ENCODE assay signal across 12 cellular contexts in genomic region chr4:133565379-133565778, GRCh38.
DNase-seq lines count a peak whose midpoint lies in the region; ATAC-seq and TF ChIP-seq lines count a peak whose summit lies in the region.
"Had no signal": no experiment of that assay in that cellular context is flagged by ENCODE, and none has a peak within 500 bp of the region (broad histone marks: within the 10 kb centered on the region; RNA-seq: fewer than 3 reads in every experiment).

No MANE protein-coding gene starts in this region.

- CTCF ChIA-PET in T-cell (lab: Charles Lee), result no interaction called here

- no peak overlapping the region for H3K9ac ChIP-seq in DND-41 (ENCODE audit: low read depth, low read length)
- H3K9ac ChIP-seq: BLaER1 treated with 17β-estradiol and CSF1 and Interleukin-3, amounts not matched to agents 10 nM and 100 nM had no signal

- DNase-seq in DND-41, result no peak
- peak; percentile 22 for DNase-seq in LoVo (ENCODE audit: low spot score)
- DNase-seq in SHP77 treated with DMSO at 0.1 percent for 48 hours (lab: John Stamatoyannopoulos, UW), result peak; percentile 46
- DNase-seq in foreskin keratinocyte, result peak; percentile 55 to 81
- no peak for DNase-seq in effector CD8-positive, alpha-beta T cell (lab: John Stamatoyannopoulos, UW)
- DNase-seq in T-cell, result no peak
- DNase-seq: cortex of kidney had no signal

- POLR2A ChIA-PET in T-cell (lab: Charles Lee), result no interaction called here

- H2AFZ ChIP-seq in DND-41 (ENCODE audit: low read depth, low read length), result peak overlapping the region; percentile 54

- peaks cover 3 to 9% (median 7%) of the 10 kb centered on the region in 3 donors for H3K9me3 Mint-ChIP-seq in T-cell
- H3K9me3 Mint-ChIP-seq: activated T-helper 1 cell treated with anti-CD3 and anti-CD28 coated beads, Interleukin-12 subunit alpha, Interleukin-12 subunit beta, Interleukin-2, Interleukin-4 antibody, amounts not matched to agents 30 ng/mL and 10 ng/mL and 1 ng/mL, durations not matched to agents 14 hours and 24 hours and 36 hours had no signal

- no peaks in the 10 kb centered on the region for H3K36me3 Mint-ChIP-seq in T-cell

- no peaks in the 10 kb centered on the region for H3K27me3 Mint-ChIP-seq in T-cell

- no peak overlapping the region for H3K4me3 Mint-ChIP-seq in T-cell
- H3K4me3 Mint-ChIP-seq: activated T-helper 1 cell treated with anti-CD3 and anti-CD28 coated beads, Interleukin-12 subunit alpha, Interleukin-12 subunit beta, Interleukin-2, Interleukin-4 antibody, amounts not matched to agents 30 ng/mL and 10 ng/mL and 1 ng/mL, durations not matched to agents 14 hours and 24 hours and 36 hours had no signal

- H3K79me2 ChIP-seq in DND-41 (ENCODE audit: insufficient read depth, low read length), result no peaks in the 10 kb centered on the region

- ATAC-seq in DND-41 (ENCODE audit: insufficient read depth, low read depth) (no peak), foreskin keratinocyte (peak; percentile 85), HG03520 (IDR thresholded peaks at IDR 0.05; ENCODE audit: unreplicated experiment) (no peak), HG02973 (IDR thresholded peaks at IDR 0.05; ENCODE audit: unreplicated experiment) (no peak), T-cell (replicated peaks in 1 of 4) (no peak)
- ATAC-seq: GM12878 had no signal

- H3K27ac ChIP-seq in DND-41 (ENCODE audit: low read length), result no peak overlapping the region
- H3K27ac ChIP-seq in foreskin keratinocyte, result no peak overlapping the region
- H3K27ac ChIP-seq: BLaER1 treated with 17β-estradiol and CSF1 and Interleukin-3, amounts not matched to agents 10 nM and 100 nM had no signal

- H4K20me1 ChIP-seq in DND-41 (ENCODE audit: insufficient read depth, low read length), result no peaks in the 10 kb centered on the region
- H4K20me1 ChIP-seq: BLaER1 treated with 17β-estradiol and CSF1 and Interleukin-3, amounts not matched to agents 10 nM and 100 nM had no signal

- no peak for TF ChIP-seq CTCF in DND-41 (IDR thresholded peaks at IDR 0.05; ENCODE audit: borderline replicate concordance, extremely low read depth, low read length, poor library complexity, severe bottlenecking)
- no peak for TF ChIP-seq CTCF in foreskin keratinocyte (conservative IDR thresholded peaks at IDR 0.05)

- H3K4me1 Mint-ChIP-seq in T-cell, result no peaks in the 10 kb centered on the region

- H3K27ac Mint-ChIP-seq in T-cell, result no peak overlapping the region
- H3K27ac Mint-ChIP-seq: activated T-helper 1 cell treated with anti-CD3 and anti-CD28 coated beads, Interleukin-12 subunit alpha, Interleukin-12 subunit beta, Interleukin-2, Interleukin-4 antibody, amounts not matched to agents 30 ng/mL and 10 ng/mL and 1 ng/mL, durations not matched to agents 14 hours and 24 hours and 36 hours had no signal

- H3K9me3 ChIP-seq in DND-41 (ENCODE audit: insufficient read depth, low read length, severe bottlenecking), result no peaks in the 10 kb centered on the region
- H3K9me3 ChIP-seq: BLaER1 treated with 17β-estradiol and CSF1 and Interleukin-3, amounts not matched to agents 10 nM and 100 nM had no signal

- no peaks in the 10 kb centered on the region for H3K4me1 ChIP-seq in DND-41 (ENCODE audit: insufficient read depth, low read length)
- no peaks in the 10 kb centered on the region for H3K4me1 ChIP-seq in foreskin keratinocyte
- H3K4me1 ChIP-seq: BLaER1 treated with 17β-estradiol and CSF1 and Interleukin-3, amounts not matched to agents 10 nM and 100 nM had no signal

- H3K4me3 ChIP-seq in DND-41 (ENCODE audit: low read depth in 1 of 2, low read length in 2 of 2), result no peak overlapping the region
- H3K4me3 ChIP-seq: BLaER1 treated with 17β-estradiol and CSF1 and Interleukin-3, amounts not matched to agents 10 nM and 100 nM; GM12878 had no signal

- H3K4me2 ChIP-seq in DND-41 (ENCODE audit: insufficient read depth, low read length), result no peak overlapping the region
- H3K4me2 ChIP-seq: BLaER1 treated with 17β-estradiol and CSF1 and Interleukin-3, amounts not matched to agents 10 nM and 100 nM had no signal

- H3K36me3 ChIP-seq in DND-41 (ENCODE audit: insufficient read depth, low read length), result no peaks in the 10 kb centered on the region
- H3K36me3 ChIP-seq: BLaER1 treated with 17β-estradiol and CSF1 and Interleukin-3, amounts not matched to agents 10 nM and 100 nM had no signal

- H3K27me3 ChIP-seq in DND-41 (ENCODE audit: insufficient read depth, low read length, poor library complexity) (no peaks in the 10 kb centered on the region), foreskin keratinocyte (no peaks in the 10 kb centered on the region)
- H3K27me3 ChIP-seq: BLaER1 treated with 17β-estradiol and CSF1 and Interleukin-3, amounts not matched to agents 10 nM and 100 nM had no signal

Comparison
In these comparisons a context has a peak if more than half of its experiments do, and no peak if none do; other contexts are left out.
1. DNase-seq: peak in LoVo (single experiment), SHP77 treated with DMSO at 0.1 percent for 48 hours (single experiment) and foreskin keratinocyte (2 of 2); none in DND-41 (single experiment), effector CD8-positive, alpha-beta T cell (single experiment) and T-cell (0 of 34).